Comparison of ENCODE assay signal across 8 cellular contexts in the genomic region with DNA sequence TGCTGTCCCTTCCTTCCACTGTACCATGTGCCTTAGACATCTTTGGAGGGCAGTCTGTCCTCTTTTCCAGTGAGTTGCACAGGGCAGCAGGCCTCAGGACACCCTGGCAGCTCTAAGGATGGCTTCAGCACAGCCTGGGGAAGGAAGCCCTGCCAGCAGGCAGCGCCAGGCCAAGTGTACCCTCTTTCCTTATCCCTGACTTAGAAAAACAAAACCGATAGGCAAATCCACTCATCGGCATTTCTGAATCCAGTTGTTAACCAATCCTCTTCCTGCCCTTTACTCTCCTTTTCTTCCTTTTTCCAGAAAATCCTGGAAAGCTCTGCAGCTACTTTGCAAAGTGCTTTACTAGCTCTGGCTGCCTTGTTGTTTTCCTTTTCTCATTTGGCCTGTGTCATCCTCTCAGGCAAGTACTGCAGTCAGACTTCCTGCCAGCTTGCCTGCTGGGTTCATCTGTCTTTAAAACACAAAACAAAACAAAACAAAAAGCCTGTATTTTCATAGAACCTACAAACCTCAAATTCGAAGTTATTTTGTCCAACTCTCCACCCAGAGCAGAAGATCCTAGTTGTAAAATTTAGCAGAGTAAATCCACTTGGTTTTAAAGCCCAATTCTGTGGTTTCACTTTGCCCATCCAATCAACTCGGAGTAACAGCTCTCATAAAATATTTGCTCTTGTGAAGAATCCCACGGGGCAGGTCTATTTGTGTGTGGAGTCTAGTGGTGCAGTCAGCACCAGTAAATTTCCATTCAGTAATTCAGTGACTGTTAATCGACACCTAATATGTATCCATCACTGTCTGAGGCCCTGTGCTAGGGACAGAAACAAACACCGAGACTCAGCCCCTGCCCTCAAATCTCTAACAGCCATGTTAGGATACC. TPM values are rescaled to one million over a fixed set of nuclear protein-coding genes. Genes with fewer than 3 reads are reported as not detected.
DNase-seq lines count a peak whose midpoint lies in the region; ATAC-seq and TF ChIP-seq lines count a peak whose summit lies in the region.

No MANE protein-coding gene starts in this region.

- ATAC-seq in memory B cell (ENCODE audit: low read depth), result peak; percentile 70

- peaks cover 2% of the 10 kb centered on the region for H3K36me3 Mint-ChIP-seq in memory B cell

- H3K9me3 Mint-ChIP-seq in memory B cell, result no peaks in the 10 kb centered on the region

- peak overlapping the region; percentile 87 to 90 for H3K27ac ChIP-seq in tibial artery

- intact Hi-C loops in tibial artery (cut with DNase I; ENCODE audit: low total_unique reads), result no loop called here

- no peak for TF ChIP-seq CTCF in tibial artery (IDR thresholded peaks at IDR 0.05)

- H3K36me3 ChIP-seq in HAP-1 (replicated peaks), result no peaks in the 10 kb centered on the region
- H3K36me3 ChIP-seq in tibial artery, result no peaks in the 10 kb centered on the region

- H3K27me3 ChIP-seq in HAP-1 (ENCODE audit: low read depth), result no peaks in the 10 kb centered on the region
- H3K27me3 ChIP-seq in tibial artery, result no peaks in the 10 kb centered on the region

- H3K4me1 Mint-ChIP-seq in memory B cell, result peaks cover 44% of the 10 kb centered on the region

- H3K4me1 ChIP-seq in HAP-1 (peaks cover 23% of the 10 kb centered on the region), tibial artery (peaks cover 0 to 57% (median 43%) of the 10 kb centered on the region in 4 donors)

- H3K27me3 Mint-ChIP-seq in memory B cell, result no peaks in the 10 kb centered on the region

- DNase-seq in SIG-M5 treated with dmso at 0.1 percent for 504 hours (lab: John Stamatoyannopoulos, UW; ENCODE audit: unreplicated experiment) (peak; percentile 51), SIG-M5 (lab: John Stamatoyannopoulos, UW) (no peak), HAP-1 (ENCODE audit: low spot score in 2 of 2) (peak; percentile 65 to 80), NAMALWA (ENCODE audit: low spot score) (peak; percentile 93), SW480 (ENCODE audit: low spot score) (peak; percentile 84), dermis microvascular lymphatic vessel endothelial cell (ENCODE audit: low read depth in 2 of 2) (peak; percentile 84 to 94), memory B cell (ENCODE audit: low spot score in 2 of 2) (peak in 1 of 2 donors; percentile 28), tibial artery (peak; percentile 68 to 85)

- peak overlapping the region; percentile 85 for H3K4me3 Mint-ChIP-seq in memory B cell

- H3K4me3 ChIP-seq in HAP-1 (peak overlapping the region; percentile 8), tibial artery (peak overlapping the region; percentile 45 to 53)

- in situ Hi-C loops in HAP-1 (cut with MboI; ENCODE audit: low sequenced_read_pairs), result no loop called here

- H3K27ac Mint-ChIP-seq in memory B cell, result peak overlapping the region; percentile 95

- H3K9me3 ChIP-seq in HAP-1 (no peaks in the 10 kb centered on the region), tibial artery (no peaks in the 10 kb centered on the region)

RNA-seq across cellular contexts. Expression of a gene that starts 45.2 kb away (rescaled TPM):
- 35.3 and 71.7 TPM in 2 replicates for total RNA-seq in dermis microvascular lymphatic vessel endothelial cell

RNA-seq across cellular contexts. Expression of a gene that starts 58.3 kb away (rescaled TPM):
- total RNA-seq in dermis microvascular lymphatic vessel endothelial cell, result 9.9 and 13.7 TPM in 2 replicates
